ENCODE assay signal across 9 cellular contexts in genomic region chr18:61606759-61607158, GRCh38.
DNase-seq lines count a peak whose midpoint lies in the region; ATAC-seq, FAIRE-seq and TF ChIP-seq lines count a peak whose summit lies in the region.
"Had no signal": no experiment of that assay in that cellular context is flagged by ENCODE, and none has a peak within 500 bp of the region (broad histone marks: within the 10 kb centered on the region; RNA-seq: fewer than 3 reads in every experiment).

No MANE protein-coding gene starts in this region.

- H2BK15ac ChIP-seq in H1 (ENCODE audit: low read length), result no peak overlapping the region

- peaks cover 0 to under 1% (median 0%) of the 10 kb centered on the region in 4 experiments; a peak in 2 of 8 replicates for H3K36me3 ChIP-seq in H1 (ENCODE audit: control insufficient read depth in 2 of 4, insufficient read depth in 4 of 4, low read length in 3 of 4)

- ATAC-seq in GM18909 (IDR thresholded peaks at IDR 0.05; ENCODE audit: poor library complexity, unreplicated experiment) (no peak), HG03457 (IDR thresholded peaks at IDR 0.05; ENCODE audit: unreplicated experiment) (no peak)
- ATAC-seq: GM12878 had no signal

- H3K27ac ChIP-seq in H1 (ENCODE audit: low read depth, low read length), result no peak overlapping the region

- WGBS in H1 (ENCODE audit: extremely low coverage in 1 of 2, insufficient coverage in 1 of 2, insufficient read length in 1 of 2, insufficient replicate concordance in 2 of 2, low coverage in 1 of 2, low lambda C conversion rate in 2 of 2, missing lambda C conversion rate in 1 of 2), 2 experiments, result 12% methylated on average over 5 of the region's 5 CpGs; no CpG with 5 or more reads in 1 of the 2 experiments

- H3K79me1 ChIP-seq in H1 (ENCODE audit: low read depth, low read length), result no peaks in the 10 kb centered on the region

- H3K4me3 ChIP-seq in H1 (ENCODE audit: extremely low read depth in 1 of 4, insufficient read depth in 2 of 4, low read depth in 3 of 4, low read length in 4 of 4), result peak overlapping the region in 3 of 4 experiments; percentile 15 to 47 (median 26); a peak in 5 of 8 replicates
- H3K4me3 ChIP-seq: GM12878 had no signal

- TF ChIP-seq EP300 in H1 (IDR thresholded peaks at IDR 0.05; ENCODE audit: borderline replicate concordance in 1 of 2, low read depth in 2 of 2, low read length in 2 of 2), result no peak

- H3K4me1 ChIP-seq in H1 (replicated peaks in 1 of 4; ENCODE audit: control insufficient read depth in 3 of 4, insufficient read depth in 4 of 4, low read length in 3 of 4), result peaks cover 2 to 9% (median 3%) of the 10 kb centered on the region in 4 experiments; a peak in 3 of 7 replicates

- H3K23ac ChIP-seq in H1 (ENCODE audit: insufficient read length), result no peak overlapping the region

- no peaks in the 10 kb centered on the region for H3K27me3 ChIP-seq in H1 (replicated peaks in 1 of 4; ENCODE audit: control insufficient read depth in 3 of 4, extremely low read depth in 1 of 4, insufficient read depth in 3 of 4, low read length in 3 of 4)

- H3K14ac ChIP-seq in H1 (ENCODE audit: insufficient read length), result no peak overlapping the region

- no peak overlapping the region for H2AFZ ChIP-seq in H1 (ENCODE audit: low read length)

- H3K4me2 ChIP-seq in H1 (ENCODE audit: insufficient read depth in 1 of 2, low read depth in 2 of 2, low read length in 2 of 2), result peak overlapping the region; percentile 58 to 83

- TF ChIP-seq POLR2A in H1 (IDR thresholded peaks at IDR 0.05; ENCODE audit: control extremely low read depth in 1 of 2, low read depth in 2 of 2, low read length in 2 of 2), result peak in 1 of 2 experiments; percentile 36; a peak in 1 of 3 replicates

- no peak overlapping the region for H4K91ac ChIP-seq in H1 (replicated peaks; ENCODE audit: insufficient read length, low read length)

- CTCF ChIA-PET in H1 (lab: Charles Lee; ENCODE audit: partially characterized antibody) (interaction anchor here (0.6 to 3.0 kb wide), 7 partner anchors 19 to 801 kb away, joined by 3 to 17 read pairs (median 4); no protein-coding TSS in a partner anchor), GM10248 (lab: Yijun Ruan, JAX) (no interaction called here)

- no peak overlapping the region for H4K5ac ChIP-seq in H1 (ENCODE audit: insufficient read length, low read depth, low read length)

- no peak for TF ChIP-seq RAD21 in H1 (IDR thresholded peaks at IDR 0.05 in 1 of 2, conservative IDR thresholded peaks at IDR 0.05 in 1 of 2; ENCODE audit: low read depth in 2 of 2, low read length in 2 of 2)

- no peaks in the 10 kb centered on the region for H3K79me2 ChIP-seq in H1 (ENCODE audit: control insufficient read depth in 1 of 2, insufficient read depth in 2 of 2, low read length in 2 of 2)

- no peaks in the 10 kb centered on the region for H4K20me1 ChIP-seq in H1 (replicated peaks in 1 of 2; ENCODE audit: control insufficient read depth in 1 of 2, insufficient read depth in 2 of 2, low read length in 2 of 2)

- no peak for TF ChIP-seq CTCF in H1 (IDR thresholded peaks at IDR 0.05; ENCODE audit: control extremely low read depth in 1 of 3, insufficient read depth in 1 of 3, low read depth in 1 of 3, low read length in 3 of 3)
- no peak for TF ChIP-seq CTCF in GM10248 (IDR thresholded peaks at IDR 0.05; ENCODE audit: control extremely low read depth, extremely low read depth, low read depth, missing control alignments)

- FAIRE-seq in H1 (lab: Jason Lieb, UNC), result peak; percentile 45
- FAIRE-seq: GM12878 had no signal

- POLR2A ChIA-PET in H1 (lab: Charles Lee; ENCODE audit: partially characterized antibody), result interaction anchor here (1.0 kb wide), 1 partner anchor 30 kb away, joined by 6 read pairs; no protein-coding TSS in a partner anchor
- POLR2A ChIA-PET in GM10248 (lab: Yijun Ruan, JAX), result no interaction called here

- H2BK120ac ChIP-seq in H1 (replicated peaks; ENCODE audit: low read depth, low read length), result no peak overlapping the region

- H3K9ac ChIP-seq in H1 (replicated peaks in 1 of 4; ENCODE audit: extremely low read depth in 1 of 4, low read depth in 3 of 4, low read length in 3 of 4), result no peak overlapping the region

- no peak overlapping the region for H2AK5ac ChIP-seq in H1 (ENCODE audit: low read depth, low read length)

- H3K56ac ChIP-seq in H1 (replicated peaks; ENCODE audit: insufficient read length, low read depth, low read length), result no peak overlapping the region

- no peak overlapping the region for H2BK20ac ChIP-seq in H1 (ENCODE audit: low read length)

- H2BK12ac ChIP-seq in H1 (ENCODE audit: low read depth, low read length), result peak overlapping the region; percentile 80; the same call in 1 of the 2 replicates

- peak; percentile 43 for DNase-seq in Ammon's horn (ENCODE audit: low spot score)
- peak; percentile 97 for DNase-seq in NCI-H446 treated with DMSO at 0.1 percent for 48 hours (lab: John Stamatoyannopoulos, UW)
- DNase-seq in H1 (ENCODE audit: low read depth in 1 of 2, low spot score in 2 of 2), result peak; percentile 54 to 72
- peak; percentile 34 for DNase-seq in medulla oblongata (ENCODE audit: extremely low spot score)
- DNase-seq in NCI-H82 treated with DMSO at 0.1 percent for 48 hours (lab: John Stamatoyannopoulos, UW; ENCODE audit: unreplicated experiment), result no peak
- no peak for DNase-seq in GM10248 (ENCODE audit: extremely low spot score)

- H3K18ac ChIP-seq in H1 (ENCODE audit: extremely low read depth, low read length), result no peak overlapping the region

- H4K8ac ChIP-seq in H1 (ENCODE audit: extremely low read depth, insufficient read depth, low read length), result no peak overlapping the region

- H3K9me3 ChIP-seq in H1 (ENCODE audit: insufficient read depth in 2 of 2, low read depth in 1 of 2, low read length in 1 of 2), result peaks cover 0 to 3% of the 10 kb centered on the region in 2 experiments; a peak in 2 of 4 replicates

- peaks cover 3% of the 10 kb centered on the region for H3K23me2 ChIP-seq in H1 (ENCODE audit: low read depth, low read length)

- H3K4ac ChIP-seq in H1 (replicated peaks; ENCODE audit: insufficient read length, low read depth, low read length), result no peak overlapping the region

- H2BK5ac ChIP-seq in H1 (ENCODE audit: low read depth, low read length), result peak overlapping the region; percentile 83

TF ChIP-seq in H1, 55 proteins besides CTCF, POLR2A, EP300 and RAD21:
- no peak for TF ChIP-seq ATF3 (IDR thresholded peaks at IDR 0.05; ENCODE audit: insufficient read depth, low read depth, low read length)
- TF ChIP-seq JUND (IDR thresholded peaks at IDR 0.05; ENCODE audit: low read length), result peak; percentile 93
- peak; percentile 69; the same call in 1 of the 2 replicates for TF ChIP-seq JUN (IDR thresholded peaks at IDR 0.05; ENCODE audit: low read depth, low read length)
- no peak for TF ChIP-seq NANOG (IDR thresholded peaks at IDR 0.05; ENCODE audit: insufficient read depth, low read depth, low read length, poor library complexity, severe bottlenecking)
- no peak for TF ChIP-seq SP4 (IDR thresholded peaks at IDR 0.05; ENCODE audit: low read length)
- no peak for TF ChIP-seq SAP30 (IDR thresholded peaks at IDR 0.05; ENCODE audit: insufficient read depth, insufficient replicate concordance, low read length)

Comparison
In these comparisons a context has a peak if more than half of its experiments do, and no peak if none do; other contexts are left out.
1. DNase-seq: peak in Ammon's horn (single experiment), NCI-H446 treated with DMSO at 0.1 percent for 48 hours (single experiment), H1 (2 of 2) and medulla oblongata (single experiment); none in NCI-H82 treated with DMSO at 0.1 percent for 48 hours (single experiment) and GM10248 (single experiment).